ENCODE assay signal across 12 cellular contexts in genomic region chr12:18824287-18824686, GRCh38.
"Had no signal": no experiment of that assay in that cellular context is flagged by ENCODE, and none has a peak within 500 bp of the region (broad histone marks: within the 10 kb centered on the region; RNA-seq: fewer than 3 reads in every experiment).

No MANE protein-coding gene starts in this region.

- H3K4me3 Mint-ChIP-seq: activated naive CD4-positive, alpha-beta T cell treated with anti-CD3 and anti-CD28 coated beads, Interleukin-2, amount 10 ng/mL, durations not matched to agents 7 days and 5 days; activated T-helper 17 cell treated with anti-CD3 and anti-CD28 coated beads, Interleukin-2, amount 50 U/mL, for 72 hours; endodermal cell; stimulated activated naive B cell treated with anti-CD40 and anti-IgM and Interleukin-4, amounts not matched to agents 10 μg/mL and 1 μg/mL and 100 μg/mL, for 72 hours; T-helper 2 cell treated with Interferon-gamma antibody and Interleukin-4, amounts not matched to agents 5 μg/mL and 100 μg/mL, for 36 hours had no signal

- H3K9me3 Mint-ChIP-seq: activated naive CD4-positive, alpha-beta T cell treated with anti-CD3 and anti-CD28 coated beads, Interleukin-2, amount 10 ng/mL, durations not matched to agents 7 days and 5 days had no signal

- DNase-seq: activated CD4-positive, alpha-beta T cell treated with anti-CD3 and anti-CD28 coated beads for 4 hours; activated naive CD4-positive, alpha-beta T cell treated with anti-CD3 and anti-CD28 coated beads, Interleukin-2, amount 10 ng/mL, durations not matched to agents 7 days and 5 days; central memory CD4-positive, alpha-beta T cell; endodermal cell; sigmoid colon; stimulated activated CD4-positive, alpha-beta T cell treated with anti-CD3 and anti-CD28 coated beads, Interleukin-2, amount 100 ng/mL, for 24 hours; stimulated activated naive B cell treated with anti-CD40 and anti-IgM and Interleukin-4, amounts not matched to agents 10 μg/mL and 1 μg/mL and 100 μg/mL, for 72 hours; substantia nigra; transverse colon had no signal

- H3K27me3 Mint-ChIP-seq: activated naive CD4-positive, alpha-beta T cell treated with anti-CD3 and anti-CD28 coated beads, Interleukin-2, amount 10 ng/mL, durations not matched to agents 7 days and 5 days; stimulated activated naive B cell treated with anti-CD40 and anti-IgM and Interleukin-4, amounts not matched to agents 10 μg/mL and 1 μg/mL and 100 μg/mL, for 72 hours had no signal

- H3K4me3 ChIP-seq: esophagus muscularis mucosa, sigmoid colon, transverse colon had no signal

- H3K4me1 Mint-ChIP-seq: activated naive CD4-positive, alpha-beta T cell treated with anti-CD3 and anti-CD28 coated beads, Interleukin-2, amount 10 ng/mL, durations not matched to agents 7 days and 5 days; activated T-helper 17 cell treated with anti-CD3 and anti-CD28 coated beads, Interleukin-2, amount 50 U/mL, for 72 hours; endodermal cell; stimulated activated naive B cell treated with anti-CD40 and anti-IgM and Interleukin-4, amounts not matched to agents 10 μg/mL and 1 μg/mL and 100 μg/mL, for 72 hours had no signal

- H3K27ac ChIP-seq: esophagus muscularis mucosa, sigmoid colon, transverse colon had no signal

- H3K36me3 Mint-ChIP-seq: activated naive CD4-positive, alpha-beta T cell treated with anti-CD3 and anti-CD28 coated beads, Interleukin-2, amount 10 ng/mL, durations not matched to agents 7 days and 5 days; stimulated activated naive B cell treated with anti-CD40 and anti-IgM and Interleukin-4, amounts not matched to agents 10 μg/mL and 1 μg/mL and 100 μg/mL, for 72 hours had no signal

- H3K36me3 ChIP-seq: esophagus muscularis mucosa, sigmoid colon, transverse colon had no signal

- ATAC-seq: activated T-helper 17 cell treated with anti-CD3 and anti-CD28 coated beads, Interleukin-2, amount 50 U/mL, for 72 hours had no signal

- H3K27me3 ChIP-seq: esophagus muscularis mucosa, sigmoid colon, transverse colon had no signal

- H3K27ac Mint-ChIP-seq: activated naive CD4-positive, alpha-beta T cell treated with anti-CD3 and anti-CD28 coated beads, Interleukin-2, amount 10 ng/mL, durations not matched to agents 7 days and 5 days; activated T-helper 17 cell treated with anti-CD3 and anti-CD28 coated beads, Interleukin-2, amount 50 U/mL, for 72 hours; endodermal cell; stimulated activated naive B cell treated with anti-CD40 and anti-IgM and Interleukin-4, amounts not matched to agents 10 μg/mL and 1 μg/mL and 100 μg/mL, for 72 hours; T-helper 2 cell treated with Interferon-gamma antibody and Interleukin-4, amounts not matched to agents 5 μg/mL and 100 μg/mL, for 36 hours had no signal

- H3K4me1 ChIP-seq: sigmoid colon, transverse colon had no signal
